ENCODE assay signal across 1 cellular context in genomic region chr2:47405757-47406156, GRCh38.
TF ChIP-seq lines count a peak whose summit lies in the region.

No MANE protein-coding gene starts in this region.

TF ChIP-seq in WTC11, 78 proteins besides CTCF, POLR2A, EP300 and RAD21 (continued from another document):
- TF ChIP-seq ZNF532 (CRISPR knock-in tag; IDR thresholded peaks at IDR 0.05; ENCODE audit: borderline replicate concordance) (no peak), ZBTB43 (CRISPR knock-in tag; IDR thresholded peaks at IDR 0.05) (no peak), OVOL2 (CRISPR knock-in tag; IDR thresholded peaks at IDR 0.05; ENCODE audit: borderline replicate concordance) (no peak), ZNF219 (CRISPR knock-in tag; IDR thresholded peaks at IDR 0.05; ENCODE audit: borderline replicate concordance) (no peak), ESRRA (CRISPR knock-in tag; IDR thresholded peaks at IDR 0.05; ENCODE audit: borderline replicate concordance) (no peak)
